Comparison of ENCODE assay signal across 24 cellular contexts in genomic region chr2:30414951-30415350, GRCh38.
"Had no signal": no experiment of that assay in that cellular context is flagged by ENCODE, and none has a peak within 500 bp of the region (broad histone marks: within the 10 kb centered on the region; RNA-seq: fewer than 3 reads in every experiment).

No MANE protein-coding gene starts in this region.

- H3K27me3 ChIP-seq: gastroesophageal sphincter, hepatocyte, transverse colon had no signal

- H3K9me3 Mint-ChIP-seq: endodermal cell; natural killer cell treated with Interleukin-12 subunit alpha and Interleukin-12 subunit beta and Interleukin-15 and Interleukin-18, amount 100 ng/mL, for 72 hours; stimulated activated naive B cell treated with anti-CD40 and anti-IgM and Interleukin-4, amounts not matched to agents 10 μg/mL and 1 μg/mL and 100 μg/mL, for 72 hours; stimulated activated naive CD8-positive, alpha-beta T cell treated with anti-CD3 and anti-CD28 coated beads, Interleukin-15, amount 100 ng/mL, for 72 hours had no signal

- H3K4me1 ChIP-seq: parathyroid adenoma, prostate gland had no signal

- H3K4me3 Mint-ChIP-seq: endodermal cell; natural killer cell treated with Interleukin-12 subunit alpha and Interleukin-12 subunit beta and Interleukin-15 and Interleukin-18, amount 100 ng/mL, for 72 hours; stimulated activated naive B cell treated with anti-CD40 and anti-IgM and Interleukin-4, amounts not matched to agents 10 μg/mL and 1 μg/mL and 100 μg/mL, for 72 hours; stimulated activated naive CD8-positive, alpha-beta T cell treated with anti-CD3 and anti-CD28 coated beads, Interleukin-15, amount 100 ng/mL, for 72 hours had no signal

- FAIRE-seq: endothelial cell of umbilical vein, kidney had no signal

- H3K36me3 ChIP-seq: gastroesophageal sphincter, prostate gland, thoracic aorta, transverse colon had no signal

- H3K4me2 ChIP-seq: hepatocyte had no signal

- DNase-seq: effector CD4-positive, alpha-beta T cell; endodermal cell; erythroblast; kidney; left cardiac atrium; left ventricle myocardium superior; mesenchymal stem cell; midbrain; occipital lobe; stimulated activated CD4-positive, alpha-beta T cell treated with anti-CD3 and anti-CD28 coated beads, Interleukin-2, amount 100 ng/mL, for 24 hours; stimulated activated CD4-positive, alpha-beta T cell treated with anti-CD3 and anti-CD28 coated beads, Interleukin-4, amount 100 ng/mL, for 4 hours; stimulated activated naive B cell treated with anti-CD40 and anti-IgM and Interleukin-4, amounts not matched to agents 10 μg/mL and 1 μg/mL and 100 μg/mL, for 72 hours; stimulated activated naive CD8-positive, alpha-beta T cell treated with anti-CD3 and anti-CD28 coated beads, Interleukin-15, amount 100 ng/mL, for 72 hours; transverse colon had no signal

- H3K27ac Mint-ChIP-seq: endodermal cell; natural killer cell treated with Interleukin-12 subunit alpha and Interleukin-12 subunit beta and Interleukin-15 and Interleukin-18, amount 100 ng/mL, for 72 hours; stimulated activated naive B cell treated with anti-CD40 and anti-IgM and Interleukin-4, amounts not matched to agents 10 μg/mL and 1 μg/mL and 100 μg/mL, for 72 hours; stimulated activated naive CD8-positive, alpha-beta T cell treated with anti-CD3 and anti-CD28 coated beads, Interleukin-15, amount 100 ng/mL, for 72 hours had no signal

- H3K27ac ChIP-seq: parathyroid adenoma, prostate gland, transverse colon had no signal

- H3K4me3 ChIP-seq: coronary artery, gastroesophageal sphincter, hepatocyte, lung, prostate gland, thoracic aorta, transverse colon had no signal

- H3K36me3 Mint-ChIP-seq: natural killer cell treated with Interleukin-12 subunit alpha and Interleukin-12 subunit beta and Interleukin-15 and Interleukin-18, amount 100 ng/mL, for 72 hours; stimulated activated naive B cell treated with anti-CD40 and anti-IgM and Interleukin-4, amounts not matched to agents 10 μg/mL and 1 μg/mL and 100 μg/mL, for 72 hours had no signal

- ATAC-seq: gastroesophageal sphincter; left cardiac atrium; left ventricle myocardium superior; natural killer cell treated with Interleukin-12 subunit alpha and Interleukin-12 subunit beta and Interleukin-15 and Interleukin-18, amount 100 ng/mL, for 72 hours; sciatic nerve; stimulated activated naive B cell treated with anti-CD40 and anti-IgM and Interleukin-4, amounts not matched to agents 10 μg/mL and 1 μg/mL and 100 μg/mL, for 72 hours; stimulated activated naive CD8-positive, alpha-beta T cell treated with anti-CD3 and anti-CD28 coated beads, Interleukin-15, amount 100 ng/mL, for 72 hours had no signal

- H3K79me2 ChIP-seq: hepatocyte, parathyroid adenoma had no signal

- H3K4me1 Mint-ChIP-seq: endodermal cell had no signal

- H2AFZ ChIP-seq: hepatocyte, parathyroid adenoma had no signal

- H3K9me3 ChIP-seq: gastroesophageal sphincter, prostate gland, thoracic aorta, transverse colon had no signal

- H3K27me3 Mint-ChIP-seq: natural killer cell treated with Interleukin-12 subunit alpha and Interleukin-12 subunit beta and Interleukin-15 and Interleukin-18, amount 100 ng/mL, for 72 hours; stimulated activated naive B cell treated with anti-CD40 and anti-IgM and Interleukin-4, amounts not matched to agents 10 μg/mL and 1 μg/mL and 100 μg/mL, for 72 hours; stimulated activated naive CD8-positive, alpha-beta T cell treated with anti-CD3 and anti-CD28 coated beads, Interleukin-15, amount 100 ng/mL, for 72 hours had no signal

- H3K9ac ChIP-seq: parathyroid adenoma had no signal
